In genomic region chr10:70233939-70234300, GRCh38 we compare ENCODE assay signal across 8 cellular contexts. TPM values are rescaled to one million over a fixed set of nuclear protein-coding genes. Genes with fewer than 3 reads are reported as not detected.
DNase-seq lines count a peak whose midpoint lies in the region; ATAC-seq, FAIRE-seq and TF ChIP-seq lines count a peak whose summit lies in the region.

No MANE protein-coding gene starts in this region.

- H3K27me3 Mint-ChIP-seq in Caco-2 (ENCODE audit: insufficient read depth, unreplicated experiment) (no peaks in the 10 kb centered on the region), osteocyte (ENCODE audit: unreplicated experiment) (no peaks in the 10 kb centered on the region)

- no peak overlapping the region for H3K23ac ChIP-seq in H1 (ENCODE audit: insufficient read length)

- H3K4ac ChIP-seq in H1 (replicated peaks; ENCODE audit: insufficient read length, low read depth, low read length), result no peak overlapping the region

- H3K56ac ChIP-seq in H1 (replicated peaks; ENCODE audit: insufficient read length, low read depth, low read length), result no peak overlapping the region

- DNase-seq in Caco-2 (no peak), NCI-H69 (lab: John Stamatoyannopoulos, UW) (peak; percentile 46), H1 (ENCODE audit: low read depth in 1 of 2, low spot score in 2 of 2) (no peak), osteocyte (ENCODE audit: extremely low spot score, unreplicated experiment) (no peak), midbrain (lab: John Stamatoyannopoulos, UW) (no peak)

- no peaks in the 10 kb centered on the region for H4K20me1 ChIP-seq in H1 (replicated peaks in 1 of 2; ENCODE audit: control insufficient read depth in 1 of 2, insufficient read depth in 2 of 2, low read length in 2 of 2)

- H3K27ac Mint-ChIP-seq in Caco-2 (ENCODE audit: unreplicated experiment) (peak overlapping the region; percentile 99), osteocyte (ENCODE audit: unreplicated experiment) (peak overlapping the region; percentile 92)

- H2BK12ac ChIP-seq in H1 (ENCODE audit: low read depth, low read length), result 0 out of 2 replicates have a peak overlapping the region, but pooled peaks have one; percentile 30

- H3K27ac ChIP-seq in H1 (ENCODE audit: low read depth, low read length), result no peak overlapping the region

- no peak overlapping the region for H2AK5ac ChIP-seq in H1 (ENCODE audit: low read depth, low read length)

- H2BK120ac ChIP-seq in H1 (replicated peaks; ENCODE audit: low read depth, low read length), result no peak overlapping the region

- TF ChIP-seq POLR2A in H1 (IDR thresholded peaks at IDR 0.05; ENCODE audit: control extremely low read depth in 1 of 2, low read depth in 2 of 2, low read length in 2 of 2), result no peak

- WGBS in H1 (ENCODE audit: extremely low coverage in 1 of 2, insufficient coverage in 1 of 2, insufficient read length in 1 of 2, insufficient replicate concordance in 2 of 2, low coverage in 1 of 2, low lambda C conversion rate in 2 of 2, missing lambda C conversion rate in 1 of 2), 2 experiments, result 11% methylated on average over 4 of the region's 8 CpGs; no CpG with 5 or more reads in 1 of the 2 experiments

- H3K4me3 Mint-ChIP-seq in Caco-2 (ENCODE audit: unreplicated experiment) (peak overlapping the region; percentile 76), osteocyte (ENCODE audit: unreplicated experiment) (peak overlapping the region; percentile 97)

- H3K9me3 ChIP-seq in Caco-2 (peaks cover 5% of the 10 kb centered on the region; the same call in 1 of the 2 replicates), H1 (ENCODE audit: insufficient read depth in 2 of 2, low read depth in 1 of 2, low read length in 1 of 2) (peaks cover 0 to 6% of the 10 kb centered on the region in 2 experiments; a peak in 2 of 4 replicates)

- POLR2A ChIA-PET in Caco-2 (lab: Charles Lee) (interaction anchor here (0.7 to 2.4 kb wide), 12 partner anchors 10 to 171 kb away, joined by 3 to 25 read pairs (median 6); partner anchors contain the start of genes EIF4EBP2, SAR1A and TYSND1), H1 (lab: Charles Lee; ENCODE audit: partially characterized antibody) (interaction anchor here (0.6 to 3.1 kb wide), 3 partner anchors 10 to 128 kb away, joined by 3 to 12 read pairs (median 3); no protein-coding TSS in a partner anchor)

- no peak overlapping the region for H3K14ac ChIP-seq in H1 (ENCODE audit: insufficient read length)

- ATAC-seq in GM19351 (IDR thresholded peaks at IDR 0.05; ENCODE audit: unreplicated experiment) (no peak), HG02610 (IDR thresholded peaks at IDR 0.05; ENCODE audit: unreplicated experiment) (no peak), HG03571 (IDR thresholded peaks at IDR 0.05; ENCODE audit: unreplicated experiment) (no peak)

- H3K27me3 ChIP-seq in Caco-2 (replicated peaks; ENCODE audit: control insufficient read depth, insufficient read depth, low read length) (no peaks in the 10 kb centered on the region), H1 (replicated peaks in 1 of 4; ENCODE audit: control insufficient read depth in 3 of 4, extremely low read depth in 1 of 4, insufficient read depth in 3 of 4, low read length in 3 of 4) (peaks cover 0 to 4% (median 0%) of the 10 kb centered on the region in 4 experiments; a peak in 2 of 7 replicates)

- no TSS peak for BruUV-seq in Caco-2 (replicated peaks; lab: Mats Ljungman, UMichigan)

- H3K4me1 Mint-ChIP-seq in Caco-2 (ENCODE audit: low read depth, unreplicated experiment) (peaks cover 19% of the 10 kb centered on the region), osteocyte (ENCODE audit: unreplicated experiment) (peaks cover 23% of the 10 kb centered on the region)

- no peak overlapping the region for H2BK20ac ChIP-seq in H1 (ENCODE audit: low read length)

- FAIRE-seq in H1 (lab: Jason Lieb, UNC), result no peak

- no peak overlapping the region for H4K5ac ChIP-seq in H1 (ENCODE audit: insufficient read length, low read depth, low read length)

- TF ChIP-seq EP300 in H1 (IDR thresholded peaks at IDR 0.05; ENCODE audit: borderline replicate concordance in 1 of 2, low read depth in 2 of 2, low read length in 2 of 2), result no peak

- TF ChIP-seq RAD21 in H1 (IDR thresholded peaks at IDR 0.05 in 1 of 2, conservative IDR thresholded peaks at IDR 0.05 in 1 of 2; ENCODE audit: low read depth in 2 of 2, low read length in 2 of 2), result no peak

- TF ChIP-seq CTCF in Caco-2 (IDR thresholded peaks at IDR 0.05; ENCODE audit: insufficient read depth in 1 of 2, low read depth in 1 of 2, low read length in 1 of 2, severe bottlenecking in 1 of 2, unreplicated experiment in 1 of 2) (peak in 1 of 2 experiments; percentile 11), H1 (IDR thresholded peaks at IDR 0.05; ENCODE audit: control extremely low read depth in 1 of 3, insufficient read depth in 1 of 3, low read depth in 1 of 3, low read length in 3 of 3) (no peak), osteocyte (IDR thresholded peaks at IDR 0.05) (no peak)

- H2AFZ ChIP-seq in H1 (ENCODE audit: low read length), result peak overlapping the region; percentile 96

- H3K18ac ChIP-seq in H1 (ENCODE audit: extremely low read depth, low read length), result no peak overlapping the region

- H3K79me2 ChIP-seq in H1 (ENCODE audit: control insufficient read depth in 1 of 2, insufficient read depth in 2 of 2, low read length in 2 of 2), result peaks cover 0 to 19% of the 10 kb centered on the region in 2 experiments; a peak in 3 of 4 replicates

- H3K9ac ChIP-seq in H1 (replicated peaks in 1 of 4; ENCODE audit: extremely low read depth in 1 of 4, low read depth in 3 of 4, low read length in 3 of 4), result peak overlapping the region in 1 of 4 experiments; percentile 67; a peak in 3 of 7 replicates

- intact Hi-C loops in Caco-2 (cut with micrococcal nuclease; ENCODE audit: unreplicated experiment), result loop anchor here (1.0 to 2.0 kb wide), 5 partner anchors 31 to 149 kb away; partner anchors contain the start of genes LRRC20 and SAR1A

- no peak overlapping the region for H2BK15ac ChIP-seq in H1 (ENCODE audit: low read length)

- peaks cover 12% of the 10 kb centered on the region for H3K23me2 ChIP-seq in H1 (ENCODE audit: low read depth, low read length)

- H3K4me3 ChIP-seq in Caco-2 (ENCODE audit: low read depth, low read length) (peak overlapping the region; percentile 85), H1 (ENCODE audit: extremely low read depth in 1 of 4, insufficient read depth in 2 of 4, low read depth in 3 of 4, low read length in 4 of 4) (peak overlapping the region; percentile 67 to 75 (median 68))

- peaks cover 39% of the 10 kb centered on the region for H3K36me3 Mint-ChIP-seq in Caco-2 (ENCODE audit: insufficient read depth, unreplicated experiment)
- no peaks in the 10 kb centered on the region for H3K36me3 Mint-ChIP-seq in osteocyte (ENCODE audit: unreplicated experiment)

- H4K91ac ChIP-seq in H1 (replicated peaks; ENCODE audit: insufficient read length, low read length), result no peak overlapping the region

- H4K8ac ChIP-seq in H1 (ENCODE audit: extremely low read depth, insufficient read depth, low read length), result no peak overlapping the region

- H3K4me1 ChIP-seq in Caco-2, result peaks cover 18% of the 10 kb centered on the region
- H3K4me1 ChIP-seq in H1 (replicated peaks in 1 of 4; ENCODE audit: control insufficient read depth in 3 of 4, insufficient read depth in 4 of 4, low read length in 3 of 4), result peaks cover 0 to 7% (median 2%) of the 10 kb centered on the region in 4 experiments; a peak in 4 of 7 replicates

- no peaks in the 10 kb centered on the region for H3K9me3 Mint-ChIP-seq in Caco-2 (ENCODE audit: unreplicated experiment)
- no peaks in the 10 kb centered on the region for H3K9me3 Mint-ChIP-seq in osteocyte (ENCODE audit: unreplicated experiment)

- peaks cover 5% of the 10 kb centered on the region; the same call in 1 of the 2 replicates for H3K79me1 ChIP-seq in H1 (ENCODE audit: low read depth, low read length)

- H3K4me2 ChIP-seq in H1 (ENCODE audit: insufficient read depth in 1 of 2, low read depth in 2 of 2, low read length in 2 of 2), result peak overlapping the region; percentile 75 to 91

- H3K36me3 ChIP-seq in Caco-2 (ENCODE audit: control insufficient read depth, insufficient read depth, low read length), result no peaks in the 10 kb centered on the region
- peaks cover 5 to 11% (median 6%) of the 10 kb centered on the region in 4 experiments; a peak in 4 of 8 replicates for H3K36me3 ChIP-seq in H1 (ENCODE audit: control insufficient read depth in 2 of 4, insufficient read depth in 4 of 4, low read length in 3 of 4)

- CTCF ChIA-PET in Caco-2 (lab: Charles Lee) (interaction anchor here (0.5 to 3.7 kb wide), 10 partner anchors 11 to 588 kb away, joined by 3 to 80 read pairs (median 10); partner anchors contain the start of gene TYSND1), H1 (lab: Charles Lee; ENCODE audit: partially characterized antibody) (interaction anchor here (1.0 to 3.0 kb wide), 5 partner anchors 22 to 131 kb away, joined by 3 to 11 read pairs (median 3); no protein-coding TSS in a partner anchor)

- H2BK5ac ChIP-seq in H1 (ENCODE audit: low read depth, low read length), result no peak overlapping the region

TF ChIP-seq in H1, 55 proteins besides CTCF, POLR2A, EP300 and RAD21 (continues in another document):
- TF ChIP-seq TAF1 (IDR thresholded peaks at IDR 0.05; ENCODE audit: low read depth, low read length) (no peak), PHF8 (conservative IDR thresholded peaks at IDR 0.05; ENCODE audit: low read depth, low read length) (no peak), TAF7 (optimal IDR thresholded peaks at IDR 0.05; ENCODE audit: borderline replicate concordance, low read depth, low read length) (no peak)

RNA-seq across cellular contexts. Expression of gene PPA1, which starts 0.7 kb away (rescaled TPM):
- 350 and 353 TPM in 2 replicates for total RNA-seq in Caco-2 (2022)
- total RNA-seq in H1 (2021; fragmentation: NEBNext Ultra II Directional; extraction: Animal tissue kit (Norgen Biotek cat#: 25700)), result 181 and 191 TPM in 2 replicates
- 43.7 and 77.0 TPM in 2 replicates for polyA plus RNA-seq in H1 (2011; rRNA removed)
- 120 TPM for polyA plus RNA-seq in H1 (2011; cell fraction: cytosol; rRNA removed)
- 50.0 TPM for polyA plus RNA-seq in H1 (2011; cell fraction: nucleus; rRNA removed)
- 112 to 128 TPM (median 119 TPM) in 4 replicates for polyA plus RNA-seq in H1 (2012, experiment 1 of 2)
- 29.4 TPM for polyA plus RNA-seq in H1 (2012, experiment 2 of 2)
- polyA plus RNA-seq in H1 (2013, experiment 1 of 2), result 115 TPM
- polyA plus RNA-seq in H1 (2013, experiment 2 of 2), result 126 TPM
- 56.6 and 79.1 TPM in 2 replicates for polyA minus RNA-seq in H1 (2011; rRNA and poly(A)+ RNA removed)
- polyA minus RNA-seq in H1 (2011; cell fraction: cytosol; rRNA and poly(A)+ RNA removed), result 38.6 TPM
- 31.7 TPM for polyA minus RNA-seq in H1 (2011; cell fraction: nucleus; rRNA and poly(A)+ RNA removed)
- total RNA-seq in osteocyte, result 59.8 and 60.4 TPM in 2 replicates

RNA-seq across cellular contexts. Expression of gene NPFFR1, which starts 49.9 kb away (rescaled TPM):
- total RNA-seq in Caco-2 (2022), result not detected in 2 replicates
- total RNA-seq in H1 (2021; fragmentation: NEBNext Ultra II Directional; extraction: Animal tissue kit (Norgen Biotek cat#: 25700)), result 0.06 TPM in 1 of 2 replicates, not detected in the other
- polyA plus RNA-seq in H1 (2011; rRNA removed), result 0.02 and 0.03 TPM in 2 replicates
- 0.03 TPM for polyA plus RNA-seq in H1 (2011; cell fraction: cytosol; rRNA removed)
- polyA plus RNA-seq in H1 (2011; cell fraction: nucleus; rRNA removed), result 0.04 TPM
- 0.04 TPM in 2 of 4 replicates, not detected in the others for polyA plus RNA-seq in H1 (2012, experiment 1 of 2)
- 0.01 TPM for polyA plus RNA-seq in H1 (2012, experiment 2 of 2)
- polyA plus RNA-seq in H1 (2013, experiment 1 of 2), result under 0.01 TPM
- polyA plus RNA-seq in H1 (2013, experiment 2 of 2), result 0.02 TPM
- 0.02 and 0.03 TPM in 2 replicates for polyA minus RNA-seq in H1 (2011; rRNA and poly(A)+ RNA removed)
- not detected for polyA minus RNA-seq in H1 (2011; cell fraction: cytosol; rRNA and poly(A)+ RNA removed)
- polyA minus RNA-seq in H1 (2011; cell fraction: nucleus; rRNA and poly(A)+ RNA removed), result 0.10 TPM
- total RNA-seq in osteocyte, result not detected in 2 replicates
